ENCODE assay signal across 1 cellular context in genomic region chr11:33689089-33689488, GRCh38.
TF ChIP-seq lines count a peak whose summit lies in the region.

No MANE protein-coding gene starts in this region.

TF ChIP-seq in H1, 55 proteins besides CTCF, POLR2A, EP300 and RAD21:
- TF ChIP-seq KDM4A (IDR thresholded peaks at IDR 0.05; ENCODE audit: low read depth, low read length, severe bottlenecking) (no peak), NANOG (IDR thresholded peaks at IDR 0.05; ENCODE audit: insufficient read depth, low read depth, low read length, poor library complexity, severe bottlenecking) (no peak), YY1 (IDR thresholded peaks at IDR 0.05; ENCODE audit: low read depth, low read length) (no peak), MAFK (IDR thresholded peaks at IDR 0.05; ENCODE audit: low read depth, low read length) (no peak), TEAD4 (IDR thresholded peaks at IDR 0.05; ENCODE audit: low read depth, low read length) (no peak)
